14 cellular contexts compared by ENCODE assay signal in genomic region chr11:46642627-46643335, GRCh38.
"Had no signal": no experiment of that assay in that cellular context is flagged by ENCODE, and none has a peak within 500 bp of the region (broad histone marks: within the 10 kb centered on the region; RNA-seq: fewer than 3 reads in every experiment).

No MANE protein-coding gene starts in this region.

- H3K4me1 ChIP-seq: colonic mucosa, transverse colon had no signal

- DNase-seq: activated CD4-positive, alpha-beta T cell treated with anti-CD3 and anti-CD28 coated beads for 48 hours; activated CD8-positive, alpha-beta memory T cell treated with anti-CD3 and anti-CD28 coated beads for 24 hours; activated gamma-delta T cell; colonic mucosa; effector CD8-positive, alpha-beta T cell; kidney glomerular epithelial cell; posterior cingulate gyrus; stimulated activated CD4-positive, alpha-beta T cell treated with anti-CD3 and anti-CD28 coated beads, Interleukin-4, amount 100 ng/mL, for 4 hours; transverse colon had no signal

- H3K27me3 ChIP-seq: cardiac muscle cell, colonic mucosa, right atrium auricular region, transverse colon had no signal

- H3K4me3 Mint-ChIP-seq: T-cell had no signal

- H3K4me3 ChIP-seq: cardiac muscle cell, colonic mucosa, right atrium auricular region, skin epidermis, transverse colon had no signal

- H3K27ac ChIP-seq: cardiac muscle cell, colonic mucosa, right atrium auricular region, skin epidermis, transverse colon, VCaP had no signal

- H3K27me3 Mint-ChIP-seq: T-cell had no signal

- H3K9me3 ChIP-seq: colonic mucosa, right atrium auricular region, transverse colon had no signal
